In the genomic region with DNA sequence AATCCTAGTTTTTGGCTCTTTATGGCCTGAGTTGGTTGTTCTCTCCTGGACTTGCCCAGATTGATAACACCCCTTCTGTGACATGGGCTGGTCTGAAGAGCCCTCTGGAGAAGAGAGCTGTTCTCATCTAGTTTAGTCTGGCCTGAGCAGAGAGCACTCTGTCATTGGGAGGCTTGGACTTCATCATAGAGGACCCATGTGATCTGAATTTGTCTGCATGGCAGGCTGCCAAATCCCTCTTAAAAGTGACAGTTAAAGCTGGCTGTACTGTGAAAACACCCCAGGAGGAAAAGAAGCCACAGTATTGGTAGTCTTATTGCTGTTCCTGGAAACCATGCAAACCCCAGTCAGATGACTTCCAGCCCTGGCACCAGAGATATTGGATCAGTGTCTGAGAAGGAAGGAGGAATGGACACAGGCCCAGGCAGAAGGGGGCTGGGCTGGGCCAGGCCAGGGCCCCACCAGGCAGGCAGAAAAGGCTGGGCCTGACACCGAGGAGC, we compare ENCODE assay signal across 9 cellular contexts. TPM values are rescaled to one million over a fixed set of nuclear protein-coding genes. Genes with fewer than 3 reads are reported as not detected.
DNase-seq lines count a peak whose midpoint lies in the region; ATAC-seq and FAIRE-seq lines count a peak whose summit lies in the region.
"Had no signal": no experiment of that assay in that cellular context is flagged by ENCODE, and none has a peak within 500 bp of the region (broad histone marks: within the 10 kb centered on the region; RNA-seq: fewer than 3 reads in every experiment).

No MANE protein-coding gene starts in this region.

- H3K4me1 Mint-ChIP-seq in natural killer cell treated with Interleukin-12 subunit alpha and Interleukin-12 subunit beta and Interleukin-15 and Interleukin-18, amount 100 ng/mL, for 72 hours (ENCODE audit: low read depth in 2 of 2): peaks cover 20 to 36% of the 10 kb centered on the region in 2 donors

- no peaks in the 10 kb centered on the region for H3K36me3 Mint-ChIP-seq in natural killer cell treated with Interleukin-12 subunit alpha and Interleukin-12 subunit beta and Interleukin-15 and Interleukin-18, amount 100 ng/mL, for 72 hours
- H3K36me3 Mint-ChIP-seq: activated naive CD8-positive, alpha-beta T cell had no signal

- no peak overlapping the region for H3K4me3 Mint-ChIP-seq in natural killer cell treated with Interleukin-12 subunit alpha and Interleukin-12 subunit beta and Interleukin-15 and Interleukin-18, amount 100 ng/mL, for 72 hours
- H3K4me3 Mint-ChIP-seq: activated naive CD8-positive, alpha-beta T cell had no signal

- peaks cover 0 to 5% of the 10 kb centered on the region in 2 donors for H3K27me3 Mint-ChIP-seq in natural killer cell treated with Interleukin-12 subunit alpha and Interleukin-12 subunit beta and Interleukin-15 and Interleukin-18, amount 100 ng/mL, for 72 hours

- peak overlapping the region; percentile 31 for H3K27ac ChIP-seq in angular gyrus (ENCODE audit: low read depth, low read length)
- peak overlapping the region; percentile 76 for H3K27ac ChIP-seq in temporal lobe (ENCODE audit: low read depth, low read length)

- FAIRE-seq in HTR-8/SVneo (lab: Jason Lieb, UNC): no peak

- no peak for ATAC-seq in HG03521 (IDR thresholded peaks at IDR 0.05; ENCODE audit: unreplicated experiment)
- ATAC-seq in natural killer cell treated with Interleukin-12 subunit alpha and Interleukin-12 subunit beta and Interleukin-15 and Interleukin-18, amount 100 ng/mL, for 72 hours: no peak

- DNase-seq in DMS153 treated with DMSO at 0.1 percent for 48 hours (lab: John Stamatoyannopoulos, UW; ENCODE audit: unreplicated experiment) (peak; percentile 95), NCI-H1436 treated with DMSO at 0.1 percent for 48 hours (lab: John Stamatoyannopoulos, UW) (peak; percentile 71), hypothalamus (lab: John Stamatoyannopoulos, UW) (peak; percentile 19 to 98 (median 83)), HTR-8/SVneo (ENCODE audit: insufficient read length, low spot score) (no peak)
- no peak for DNase-seq in natural killer cell treated with Interleukin-12 subunit alpha and Interleukin-12 subunit beta and Interleukin-15 and Interleukin-18, amount 100 ng/mL, for 72 hours (ENCODE audit: low spot score)

- H3K9me3 Mint-ChIP-seq in natural killer cell treated with Interleukin-12 subunit alpha and Interleukin-12 subunit beta and Interleukin-15 and Interleukin-18, amount 100 ng/mL, for 72 hours: no peaks in the 10 kb centered on the region

- H3K27ac Mint-ChIP-seq in natural killer cell treated with Interleukin-12 subunit alpha and Interleukin-12 subunit beta and Interleukin-15 and Interleukin-18, amount 100 ng/mL, for 72 hours: peak overlapping the region in 1 of 2 donors; percentile 19
- H3K27ac Mint-ChIP-seq: activated naive CD8-positive, alpha-beta T cell had no signal

RNA-seq across cellular contexts. Expression of a gene that starts 3.7 kb away (rescaled TPM):
- total RNA-seq in temporal lobe: 2.7 TPM
- 1 to 10 TPM in 1 of 2 donors, under 1 TPM in 1; 0.83 to 1.4 TPM for total RNA-seq in natural killer cell treated with Interleukin-12 subunit alpha and Interleukin-12 subunit beta and Interleukin-15 and Interleukin-18, amount 100 ng/mL, for 72 hours

RNA-seq across cellular contexts. Expression of a gene that starts 5.6 kb away (rescaled TPM):
- total RNA-seq in temporal lobe: 0.25 TPM
- 1 to 10 TPM; 2.5 to 5.0 TPM for total RNA-seq in natural killer cell treated with Interleukin-12 subunit alpha and Interleukin-12 subunit beta and Interleukin-15 and Interleukin-18, amount 100 ng/mL, for 72 hours

RNA-seq across cellular contexts. Expression of a gene that starts 33.0 kb away (rescaled TPM):
- 5.4 TPM for total RNA-seq in temporal lobe
- 10 to 100 TPM; 11.0 to 15.7 TPM for total RNA-seq in natural killer cell treated with Interleukin-12 subunit alpha and Interleukin-12 subunit beta and Interleukin-15 and Interleukin-18, amount 100 ng/mL, for 72 hours

RNA-seq across cellular contexts. Expression of a gene that starts 40.6 kb away (rescaled TPM):
- not detected for total RNA-seq in temporal lobe
- not detected for total RNA-seq in natural killer cell treated with Interleukin-12 subunit alpha and Interleukin-12 subunit beta and Interleukin-15 and Interleukin-18, amount 100 ng/mL, for 72 hours

RNA-seq across cellular contexts. Expression of a gene that starts 57.3 kb away (rescaled TPM):
- 14.3 TPM for total RNA-seq in temporal lobe
- 10 to 100 TPM; 18.7 to 19.5 TPM for total RNA-seq in natural killer cell treated with Interleukin-12 subunit alpha and Interleukin-12 subunit beta and Interleukin-15 and Interleukin-18, amount 100 ng/mL, for 72 hours

Comparison
In these comparisons a context has a peak if more than half of its experiments do, and no peak if none do; other contexts are left out.
1. DNase-seq: peak in DMS153 treated with DMSO at 0.1 percent for 48 hours (single experiment), NCI-H1436 treated with DMSO at 0.1 percent for 48 hours (single experiment) and hypothalamus (51 of 51); none in HTR-8/SVneo (single experiment) and natural killer cell treated with Interleukin-12 subunit alpha and Interleukin-12 subunit beta and Interleukin-15 and Interleukin-18, amount 100 ng/mL, for 72 hours (single experiment).